33 cellular contexts compared by ENCODE assay signal in genomic region chr22:46472722-46473016, GRCh38.
"Had no signal": no experiment of that assay in that cellular context is flagged by ENCODE, and none has a peak within 500 bp of the region (broad histone marks: within the 10 kb centered on the region; RNA-seq: fewer than 3 reads in every experiment).

No MANE protein-coding gene starts in this region.

- H3K27ac ChIP-seq: ascending aorta, breast epithelium, coronary artery, esophagus squamous epithelium, gastroesophageal sphincter, VCaP had no signal

- H3K36me3 ChIP-seq: ascending aorta, breast epithelium, cardiac muscle cell, gastroesophageal sphincter had no signal

- DNase-seq: activated CD4-positive, alpha-beta memory T cell treated with anti-CD3 and anti-CD28 coated beads, Interleukin-2, amount 10 ng/mL, durations not matched to agents 7 days and 5 days; activated CD4-positive, alpha-beta T cell treated with anti-CD3 and anti-CD28 coated beads for 1 hour; activated CD4-positive, alpha-beta T cell treated with anti-CD3 and anti-CD28 coated beads for 4 hours; activated CD4-positive, alpha-beta T cell treated with anti-CD3 and anti-CD28 coated beads, Interleukin-2, amount 10 ng/mL, durations not matched to agents 7 days and 5 days; activated CD4-positive, alpha-beta T cell treated with anti-CD3 and anti-CD28 coated beads, Interleukin-2, amount 50 U/mL, for 4 hours; activated CD8-positive, alpha-beta memory T cell treated with anti-CD3 and anti-CD28 coated beads, Interleukin-2, amount 50 U/mL, for 48 hours; activated gamma-delta T cell; activated naive CD4-positive, alpha-beta T cell; activated naive CD4-positive, alpha-beta T cell treated with anti-CD3 and anti-CD28 coated beads, Interleukin-2, amount 10 ng/mL, durations not matched to agents 7 days and 5 days; activated naive CD8-positive, alpha-beta T cell treated with anti-CD3 and anti-CD28 coated beads, Interleukin-2, amount 10 ng/mL, durations not matched to agents 7 days and 5 days; activated T-cell treated with anti-CD3 and anti-CD28 coated beads for 4 hours; activated T-cell treated with anti-CD3 and anti-CD28 coated beads, Interleukin-2, amount 50 U/mL, for 24 hours; activated T-cell treated with anti-CD3 and anti-CD28 coated beads, Interleukin-2, amount 50 U/mL, for 72 hours; central memory CD4-positive, alpha-beta T cell; dermis blood vessel endothelial cell; effector CD4-positive, alpha-beta T cell; effector memory CD8-positive, alpha-beta T cell; erythroblast; esophagus squamous epithelium; foreskin melanocyte; SW 1271; T-cell; T-helper 9 cell had no signal

- H3K4me1 Mint-ChIP-seq: activated CD4-positive, alpha-beta memory T cell treated with anti-CD3 and anti-CD28 coated beads, Interleukin-2, amount 10 ng/mL, durations not matched to agents 7 days and 5 days; activated naive CD4-positive, alpha-beta T cell treated with anti-CD3 and anti-CD28 coated beads, Interleukin-2, amount 10 ng/mL, durations not matched to agents 7 days and 5 days; WTC11 had no signal

- H3K9me3 ChIP-seq: breast epithelium, esophagus squamous epithelium had no signal

- H3K4me1 ChIP-seq: ascending aorta, breast epithelium, gastroesophageal sphincter had no signal

- H3K9me3 Mint-ChIP-seq: activated CD4-positive, alpha-beta T cell treated with anti-CD3 and anti-CD28 coated beads, Interleukin-2, amount 10 ng/mL, durations not matched to agents 7 days and 5 days; activated naive CD8-positive, alpha-beta T cell treated with anti-CD3 and anti-CD28 coated beads, Interleukin-2, amount 10 ng/mL, durations not matched to agents 7 days and 5 days; effector memory CD8-positive, alpha-beta T cell; T-helper 1 cell treated with Interleukin-12 subunit alpha and Interleukin-12 subunit beta and Interleukin-4 antibody, amounts not matched to agents 30 μg/mL and 1 μg/mL, for 36 hours had no signal

- H3K36me3 Mint-ChIP-seq: activated naive CD4-positive, alpha-beta T cell treated with anti-CD3 and anti-CD28 coated beads, Interleukin-2, amount 10 ng/mL, durations not matched to agents 7 days and 5 days; activated naive CD8-positive, alpha-beta T cell treated with anti-CD3 and anti-CD28 coated beads, Interleukin-2, amount 10 ng/mL, durations not matched to agents 7 days and 5 days; T-cell had no signal

- ATAC-seq: activated naive CD4-positive, alpha-beta T cell treated with anti-CD3 and anti-CD28 coated beads, Interleukin-2, amount 50 U/mL, for 72 hours; activated T-cell treated with anti-CD3 and anti-CD28 coated beads, Interleukin-2, amount 50 U/mL, for 72 hours; effector memory CD8-positive, alpha-beta T cell; gastroesophageal sphincter; T-cell; WTC11 had no signal

- H3K4me3 ChIP-seq: ascending aorta, breast epithelium, cardiac muscle cell, coronary artery, esophagus squamous epithelium, gastroesophageal sphincter had no signal

- H3K27ac Mint-ChIP-seq: activated CD4-positive, alpha-beta memory T cell treated with anti-CD3 and anti-CD28 coated beads, Interleukin-2, amount 10 ng/mL, durations not matched to agents 7 days and 5 days; activated CD4-positive, alpha-beta T cell treated with anti-CD3 and anti-CD28 coated beads, Interleukin-2, amount 10 ng/mL, durations not matched to agents 7 days and 5 days; activated naive CD4-positive, alpha-beta T cell treated with anti-CD3 and anti-CD28 coated beads, Interleukin-2, amount 10 ng/mL, durations not matched to agents 7 days and 5 days; activated naive CD4-positive, alpha-beta T cell treated with anti-CD3 and anti-CD28 coated beads, Interleukin-2, amount 50 U/mL, for 72 hours; activated naive CD8-positive, alpha-beta T cell treated with anti-CD3 and anti-CD28 coated beads, Interleukin-2, amount 10 ng/mL, durations not matched to agents 7 days and 5 days; activated T-cell treated with anti-CD3 and anti-CD28 coated beads, Interleukin-2, amount 50 U/mL, for 24 hours; activated T-cell treated with anti-CD3 and anti-CD28 coated beads, Interleukin-2, amount 50 U/mL, for 72 hours; T-cell; T-helper 1 cell treated with Interleukin-12 subunit alpha and Interleukin-12 subunit beta and Interleukin-4 antibody, amounts not matched to agents 30 μg/mL and 1 μg/mL, for 36 hours had no signal

- H3K27me3 Mint-ChIP-seq: brain had no signal

- H3K27me3 ChIP-seq: ascending aorta, breast epithelium, cardiac muscle cell had no signal

- H3K4me3 Mint-ChIP-seq: activated CD4-positive, alpha-beta memory T cell treated with anti-CD3 and anti-CD28 coated beads, Interleukin-2, amount 10 ng/mL, durations not matched to agents 7 days and 5 days; activated CD4-positive, alpha-beta T cell treated with anti-CD3 and anti-CD28 coated beads, Interleukin-2, amount 10 ng/mL, durations not matched to agents 7 days and 5 days; activated naive CD4-positive, alpha-beta T cell treated with anti-CD3 and anti-CD28 coated beads, Interleukin-2, amount 10 ng/mL, durations not matched to agents 7 days and 5 days; activated naive CD8-positive, alpha-beta T cell treated with anti-CD3 and anti-CD28 coated beads, Interleukin-2, amount 10 ng/mL, durations not matched to agents 7 days and 5 days; activated T-cell treated with anti-CD3 and anti-CD28 coated beads, Interleukin-2, amount 50 U/mL, for 24 hours; activated T-cell treated with anti-CD3 and anti-CD28 coated beads, Interleukin-2, amount 50 U/mL, for 72 hours; brain; effector memory CD8-positive, alpha-beta T cell; T-cell; T-helper 1 cell treated with Interleukin-12 subunit alpha and Interleukin-12 subunit beta and Interleukin-4 antibody, amounts not matched to agents 30 μg/mL and 1 μg/mL, for 36 hours; WTC11 had no signal
